In the genomic region with DNA sequence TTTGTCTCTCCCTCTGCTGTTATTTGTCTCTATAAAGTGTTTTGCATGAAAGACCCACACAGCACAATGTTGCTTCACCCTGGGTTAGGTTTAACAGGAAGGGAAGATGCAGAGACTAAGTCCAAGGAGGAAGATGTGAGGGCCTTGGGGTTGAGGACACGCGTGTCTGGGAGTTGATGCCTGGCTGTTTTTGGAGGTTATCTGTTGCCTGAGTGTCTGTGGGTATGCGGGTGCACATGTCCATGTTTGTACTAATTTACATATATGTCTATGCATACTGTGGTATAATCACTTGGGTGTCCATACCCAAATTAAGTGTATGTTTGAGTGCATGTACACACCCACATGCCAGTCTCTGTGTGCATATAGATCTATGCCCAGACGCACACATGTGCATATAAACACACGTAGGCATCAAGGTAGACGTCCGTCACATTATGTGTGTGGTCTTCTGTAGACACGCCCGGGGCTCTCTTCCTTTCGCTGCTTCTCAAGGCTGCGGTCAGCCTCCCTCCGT, we compare ENCODE assay signal across 8 cellular contexts. TPM values are rescaled to one million over a fixed set of nuclear protein-coding genes. Genes with fewer than 3 reads are reported as not detected.
DNase-seq lines count a peak whose midpoint lies in the region; ATAC-seq and TF ChIP-seq lines count a peak whose summit lies in the region.

No MANE protein-coding gene starts in this region.

- H3K27me3 ChIP-seq in heart right ventricle (peaks cover 0 to 14% (median 0%) of the 10 kb centered on the region in 7 donors), iPS-20b (ENCODE audit: insufficient read depth, low read length) (peaks cover 62% of the 10 kb centered on the region), subcutaneous abdominal adipose tissue (ENCODE audit: control insufficient read depth in 5 of 5, insufficient read depth in 4 of 5, low read length in 5 of 5) (peaks cover 0 to 9% (median 0%) of the 10 kb centered on the region in 5 donors)

- intact Hi-C loops in heart right ventricle (cut with DNase I) (loop anchor here in 8 of 10 donors (1.0 to 10.0 kb wide), 8 partner anchors 77 to 129 kb away; no protein-coding TSS in a partner anchor), Right ventricle myocardium superior (cut with DNase I) (loop anchor here (5.0 kb wide), 2 partner anchors 82 to 127 kb away; no protein-coding TSS in a partner anchor)
- intact Hi-C loops in activated T-helper 1 cell treated with anti-CD3 and anti-CD28 coated beads, Interleukin-12 subunit alpha, Interleukin-12 subunit beta, Interleukin-2, Interleukin-4 antibody, amounts not matched to agents 30 ng/mL and 10 ng/mL and 1 ng/mL, durations not matched to agents 14 hours and 24 hours and 36 hours (cut with micrococcal nuclease) = loop anchor here (5.0 kb wide), 1 partner anchor 183 kb away; a partner anchor contains a TSS

- H3K4me3 ChIP-seq in heart right ventricle = peak overlapping the region; percentile 46 to 96 (median 67)
- H3K4me3 ChIP-seq in iPS-20b (ENCODE audit: low read length) = peak overlapping the region; percentile 81
- H3K4me3 ChIP-seq in subcutaneous abdominal adipose tissue (ENCODE audit: low read depth in 1 of 5, low read length in 5 of 5) = peak overlapping the region; percentile 41 to 76 (median 64)

- peak overlapping the region; percentile 63 for H3K4me3 Mint-ChIP-seq in activated T-helper 1 cell treated with anti-CD3 and anti-CD28 coated beads, Interleukin-12 subunit alpha, Interleukin-12 subunit beta, Interleukin-2, Interleukin-4 antibody, amounts not matched to agents 30 ng/mL and 10 ng/mL and 1 ng/mL, durations not matched to agents 14 hours and 24 hours and 36 hours

- DNase-seq in heart right ventricle = no peak
- DNase-seq in Right ventricle myocardium superior = no peak
- DNase-seq in activated T-helper 1 cell treated with anti-CD3 and anti-CD28 coated beads, Interleukin-12 subunit alpha, Interleukin-12 subunit beta, Interleukin-2, Interleukin-4 antibody, amounts not matched to agents 30 ng/mL and 10 ng/mL and 1 ng/mL, durations not matched to agents 14 hours and 24 hours and 36 hours (ENCODE audit: low spot score) = no peak
- no peak for DNase-seq in HK-2 (ENCODE audit: unreplicated experiment)
- DNase-seq in COR-L47 (lab: John Stamatoyannopoulos, UW) = no peak

- no peaks in the 10 kb centered on the region for H3K36me3 Mint-ChIP-seq in activated T-helper 1 cell treated with anti-CD3 and anti-CD28 coated beads, Interleukin-12 subunit alpha, Interleukin-12 subunit beta, Interleukin-2, Interleukin-4 antibody, amounts not matched to agents 30 ng/mL and 10 ng/mL and 1 ng/mL, durations not matched to agents 14 hours and 24 hours and 36 hours (ENCODE audit: low read depth)

- H3K9ac ChIP-seq in iPS-20b (ENCODE audit: low read depth, low read length) (peak overlapping the region; percentile 63; the same call in 1 of the 2 replicates), subcutaneous abdominal adipose tissue (ENCODE audit: low read length in 5 of 5) (peak overlapping the region in 2 of 5 donors; percentile 19 to 39)

- peaks cover 38% of the 10 kb centered on the region for H3K4me1 Mint-ChIP-seq in activated T-helper 1 cell treated with anti-CD3 and anti-CD28 coated beads, Interleukin-12 subunit alpha, Interleukin-12 subunit beta, Interleukin-2, Interleukin-4 antibody, amounts not matched to agents 30 ng/mL and 10 ng/mL and 1 ng/mL, durations not matched to agents 14 hours and 24 hours and 36 hours (ENCODE audit: low read depth)

- peak in 1 of 8 donors; percentile 15 for ATAC-seq in heart right ventricle
- no peak for ATAC-seq in Right ventricle myocardium superior (ENCODE audit: poor library complexity)
- ATAC-seq in HG02840 (IDR thresholded peaks at IDR 0.05; ENCODE audit: low FRiP score, unreplicated experiment) = no peak

- 13% methylated on average over 12 of the region's 12 CpGs for WGBS in heart right ventricle, 2 donors

- TF ChIP-seq CTCF in heart right ventricle (IDR thresholded peaks at IDR 0.05) = no peak

- H3K27ac Mint-ChIP-seq in activated T-helper 1 cell treated with anti-CD3 and anti-CD28 coated beads, Interleukin-12 subunit alpha, Interleukin-12 subunit beta, Interleukin-2, Interleukin-4 antibody, amounts not matched to agents 30 ng/mL and 10 ng/mL and 1 ng/mL, durations not matched to agents 14 hours and 24 hours and 36 hours = peak overlapping the region; percentile 57

- H3K36me3 ChIP-seq in heart right ventricle = no peaks in the 10 kb centered on the region
- H3K36me3 ChIP-seq in iPS-20b (ENCODE audit: insufficient read depth, low read depth, low read length) = no peaks in the 10 kb centered on the region
- no peaks in the 10 kb centered on the region for H3K36me3 ChIP-seq in subcutaneous abdominal adipose tissue (ENCODE audit: control insufficient read depth in 5 of 5, insufficient read depth in 5 of 5, low read length in 5 of 5)

- H3K9me3 ChIP-seq in heart right ventricle (no peaks in the 10 kb centered on the region), iPS-20b (ENCODE audit: insufficient read depth, low read depth, low read length) (no peaks in the 10 kb centered on the region), subcutaneous abdominal adipose tissue (ENCODE audit: control insufficient read depth in 5 of 5, low read length in 5 of 5) (no peaks in the 10 kb centered on the region)

- H3K27ac ChIP-seq in heart right ventricle (peak overlapping the region; percentile 78 to 92 (median 88)), iPS-20b (ENCODE audit: low read length) (no peak overlapping the region), subcutaneous abdominal adipose tissue (ENCODE audit: low read depth, low read length) (no peak overlapping the region)

- peaks cover 74% of the 10 kb centered on the region for H3K27me3 Mint-ChIP-seq in activated T-helper 1 cell treated with anti-CD3 and anti-CD28 coated beads, Interleukin-12 subunit alpha, Interleukin-12 subunit beta, Interleukin-2, Interleukin-4 antibody, amounts not matched to agents 30 ng/mL and 10 ng/mL and 1 ng/mL, durations not matched to agents 14 hours and 24 hours and 36 hours (ENCODE audit: insufficient read depth)

- peaks cover 9 to 47% (median 37%) of the 10 kb centered on the region in 9 donors for H3K4me1 ChIP-seq in heart right ventricle
- H3K4me1 ChIP-seq in iPS-20b (ENCODE audit: insufficient read depth, low read length) = peaks cover 11% of the 10 kb centered on the region
- H3K4me1 ChIP-seq in subcutaneous abdominal adipose tissue (ENCODE audit: control insufficient read depth in 5 of 5, insufficient read depth in 5 of 5, low read length in 5 of 5) = peaks cover 2 to 42% (median 35%) of the 10 kb centered on the region in 5 donors

- no peaks in the 10 kb centered on the region for H3K9me3 Mint-ChIP-seq in activated T-helper 1 cell treated with anti-CD3 and anti-CD28 coated beads, Interleukin-12 subunit alpha, Interleukin-12 subunit beta, Interleukin-2, Interleukin-4 antibody, amounts not matched to agents 30 ng/mL and 10 ng/mL and 1 ng/mL, durations not matched to agents 14 hours and 24 hours and 36 hours

RNA-seq across cellular contexts. Expression of a gene that starts 1.0 kb away (rescaled TPM):
- 10 to 100 TPM in 9 of 10 donors, 1 to 10 TPM in 1; 9.7 to 23.4 (median 14.2) TPM for total RNA-seq in heart right ventricle
- polyA plus RNA-seq in heart right ventricle = 10 to 100 TPM; 10.1 to 11.3 TPM
- 17.5 TPM for total RNA-seq in Right ventricle myocardium superior
- total RNA-seq in activated T-helper 1 cell treated with anti-CD3 and anti-CD28 coated beads, Interleukin-12 subunit alpha, Interleukin-12 subunit beta, Interleukin-2, Interleukin-4 antibody, amounts not matched to agents 30 ng/mL and 10 ng/mL and 1 ng/mL, durations not matched to agents 14 hours and 24 hours and 36 hours = 0.83 and 0.98 TPM in 2 replicates

Comparison
In these comparisons a context has a peak if more than half of its experiments do, and no peak if none do; other contexts are left out.
1. H3K27ac ChIP-seq: peak in heart right ventricle (10 of 10); none in iPS-20b (single experiment) and subcutaneous abdominal adipose tissue (single experiment).
2. Peak in every context shown above with its lines, with median percentiles within 50 percentile points of each other: H3K4me3 ChIP-seq.